Comparison of ENCODE assay signal across 8 cellular contexts in the genomic region with DNA sequence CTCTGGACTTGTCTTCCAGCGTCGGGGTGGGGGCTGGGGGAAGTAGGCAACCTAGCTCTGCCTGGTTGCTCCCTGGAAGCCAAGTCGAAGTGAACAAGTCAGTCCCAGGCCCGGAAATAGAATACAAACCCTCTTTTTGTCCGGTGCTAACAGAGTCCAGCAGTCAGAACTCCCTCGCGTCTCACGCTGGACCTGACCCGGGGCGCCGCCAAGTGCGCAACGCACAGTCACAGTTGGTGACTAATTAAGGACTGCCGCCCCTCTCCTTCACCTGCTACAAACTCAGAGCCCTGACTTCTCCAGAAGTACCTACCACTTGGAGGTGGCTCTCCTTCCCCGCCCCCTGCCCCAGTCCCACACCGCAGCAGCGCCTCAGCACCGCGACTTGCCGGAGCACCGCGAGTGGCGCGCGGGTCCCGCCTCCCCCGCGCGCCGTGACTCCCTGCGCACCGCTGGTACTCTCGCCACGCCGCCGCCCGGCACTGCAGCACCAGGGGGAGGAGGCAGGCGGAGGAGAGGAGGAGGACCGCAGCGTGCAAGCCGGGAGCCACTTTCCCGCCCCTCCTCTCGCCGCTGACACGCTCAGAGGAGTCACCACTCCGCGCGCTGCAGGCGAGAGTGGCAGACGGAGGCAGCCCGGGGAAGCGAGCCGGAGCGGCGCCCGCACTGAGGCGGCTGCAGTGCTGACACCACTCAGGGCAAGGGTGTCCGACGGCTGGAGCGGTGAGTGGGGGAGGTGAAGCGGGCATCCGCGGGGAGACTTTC. TPM values are rescaled to one million over a fixed set of nuclear protein-coding genes. Genes with fewer than 3 reads are reported as not detected.
DNase-seq lines count a peak whose midpoint lies in the region; ATAC-seq and FAIRE-seq lines count a peak whose summit lies in the region.

A gene with protein sequence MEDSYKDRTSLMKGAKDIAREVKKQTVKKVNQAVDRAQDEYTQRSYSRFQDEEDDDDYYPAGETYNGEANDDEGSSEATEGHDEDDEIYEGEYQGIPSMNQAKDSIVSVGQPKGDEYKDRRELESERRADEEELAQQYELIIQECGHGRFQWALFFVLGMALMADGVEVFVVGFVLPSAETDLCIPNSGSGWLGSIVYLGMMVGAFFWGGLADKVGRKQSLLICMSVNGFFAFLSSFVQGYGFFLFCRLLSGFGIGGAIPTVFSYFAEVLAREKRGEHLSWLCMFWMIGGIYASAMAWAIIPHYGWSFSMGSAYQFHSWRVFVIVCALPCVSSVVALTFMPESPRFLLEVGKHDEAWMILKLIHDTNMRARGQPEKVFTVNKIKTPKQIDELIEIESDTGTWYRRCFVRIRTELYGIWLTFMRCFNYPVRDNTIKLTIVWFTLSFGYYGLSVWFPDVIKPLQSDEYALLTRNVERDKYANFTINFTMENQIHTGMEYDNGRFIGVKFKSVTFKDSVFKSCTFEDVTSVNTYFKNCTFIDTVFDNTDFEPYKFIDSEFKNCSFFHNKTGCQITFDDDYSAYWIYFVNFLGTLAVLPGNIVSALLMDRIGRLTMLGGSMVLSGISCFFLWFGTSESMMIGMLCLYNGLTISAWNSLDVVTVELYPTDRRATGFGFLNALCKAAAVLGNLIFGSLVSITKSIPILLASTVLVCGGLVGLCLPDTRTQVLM (plus strand): TSS at position 594 of the 765 bp plus-strand sequence. CDS start 48,368 bp downstream, outside the sequence.

- peaks cover 16% of the 10 kb centered on the region for H3K4me1 Mint-ChIP-seq in activated CD4-positive, alpha-beta T cell treated with anti-CD3 and anti-CD28 coated beads, Interleukin-2, amount 10 ng/mL, durations not matched to agents 24 days and 14 days

- peak within 1 kb of the TSS; percentile 81 for H3K4me3 Mint-ChIP-seq in activated CD4-positive, alpha-beta T cell treated with anti-CD3 and anti-CD28 coated beads, Interleukin-2, amount 10 ng/mL, durations not matched to agents 24 days and 14 days

- no peak within 1 kb of the TSS for H3K27ac Mint-ChIP-seq in activated CD4-positive, alpha-beta T cell treated with anti-CD3 and anti-CD28 coated beads, Interleukin-2, amount 10 ng/mL, durations not matched to agents 24 days and 14 days

- peaks cover 83% of the 10 kb centered on the region for H3K27me3 Mint-ChIP-seq in activated CD4-positive, alpha-beta T cell treated with anti-CD3 and anti-CD28 coated beads, Interleukin-2, amount 10 ng/mL, durations not matched to agents 24 days and 14 days

- intact Hi-C loops in activated CD4-positive, alpha-beta T cell treated with anti-CD3 and anti-CD28 coated beads, Interleukin-2, amount 10 ng/mL, durations not matched to agents 24 days and 14 days (cut with micrococcal nuclease) = no loop called here

- peaks cover 3% of the 10 kb centered on the region for H3K36me3 Mint-ChIP-seq in activated CD4-positive, alpha-beta T cell treated with anti-CD3 and anti-CD28 coated beads, Interleukin-2, amount 10 ng/mL, durations not matched to agents 24 days and 14 days (ENCODE audit: low read depth)

- H3K9me3 Mint-ChIP-seq in activated CD4-positive, alpha-beta T cell treated with anti-CD3 and anti-CD28 coated beads, Interleukin-2, amount 10 ng/mL, durations not matched to agents 24 days and 14 days = no peaks in the 10 kb centered on the region

- no peak for FAIRE-seq in frontal cortex (lab: Jason Lieb, UNC)

- ATAC-seq in HG03175 (IDR thresholded peaks at IDR 0.05; ENCODE audit: unreplicated experiment) = no peak

- DNase-seq in stimulated activated CD4-positive, alpha-beta T cell treated with anti-CD3 and anti-CD28 coated beads, Interleukin-15, amount 100 ng/mL, for 24 hours = peak; percentile 64
- DNase-seq in stimulated activated CD4-positive, alpha-beta T cell treated with anti-CD3 and anti-CD28 coated beads, Interleukin-12 subunit alpha, Interleukin-12 subunit beta, amount 100 ng/mL, for 4 hours = no peak
- DNase-seq in activated CD4-positive, alpha-beta T cell treated with anti-CD3 and anti-CD28 coated beads, Interleukin-2, amount 10 ng/mL, durations not matched to agents 24 days and 14 days = peak; percentile 78
- DNase-seq in frontal cortex (ENCODE audit: low spot score in 2 of 2) (peak; percentile 33 to 49), putamen (ENCODE audit: low spot score) (peak; percentile 42), inferior parietal cortex (ENCODE audit: extremely low spot score) (no peak), NCI-H774 (lab: John Stamatoyannopoulos, UW) (no peak)

RNA-seq across cellular contexts. Expression of the gene that starts here (rescaled TPM):
- total RNA-seq in activated CD4-positive, alpha-beta T cell treated with anti-CD3 and anti-CD28 coated beads, Interleukin-2, amount 10 ng/mL, durations not matched to agents 24 days and 14 days = not detected in 2 replicates
- total RNA-seq in frontal cortex = 2.9 TPM

Comparison
In these comparisons a context has a peak if more than half of its experiments do, and no peak if none do; other contexts are left out.
1. DNase-seq: peak in stimulated activated CD4-positive, alpha-beta T cell treated with anti-CD3 and anti-CD28 coated beads, Interleukin-15, amount 100 ng/mL, for 24 hours (single experiment), frontal cortex (2 of 2) and putamen (single experiment); none in stimulated activated CD4-positive, alpha-beta T cell treated with anti-CD3 and anti-CD28 coated beads, Interleukin-12 subunit alpha, Interleukin-12 subunit beta, amount 100 ng/mL, for 4 hours (single experiment), inferior parietal cortex (single experiment) and NCI-H774 (single experiment).
2. Peak in DNase-seq in activated CD4-positive, alpha-beta T cell treated with anti-CD3 and anti-CD28 coated beads, Interleukin-2, amount 10 ng/mL, durations not matched to agents 24 days and 14 days; RNA of the gene not detected or under 1 TPM.